Comparison of ENCODE assay signal across 1 cellular context in the genomic region with DNA sequence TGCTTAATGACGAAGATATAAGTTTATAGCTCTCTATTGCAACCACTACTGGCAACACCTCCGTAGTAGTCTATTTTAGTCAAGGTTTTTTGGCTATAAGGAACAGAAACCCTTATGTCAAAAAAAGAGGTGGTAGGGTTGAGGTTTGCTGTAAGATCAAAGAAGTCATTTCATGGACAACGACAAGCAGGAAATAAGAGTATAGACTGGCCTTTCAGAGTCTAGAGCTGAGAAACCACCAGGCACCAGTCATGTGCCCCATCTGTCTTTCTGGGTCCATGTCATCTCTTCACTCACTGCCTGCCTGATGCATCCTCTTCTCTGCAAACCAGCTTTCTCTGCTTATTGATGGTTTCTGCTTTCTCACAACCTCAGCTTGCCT.
TF ChIP-seq lines count a peak whose summit lies in the region.

No MANE protein-coding gene starts in this region.

TF ChIP-seq in GM12878, 131 proteins besides CTCF, POLR2A, EP300 and RAD21 (continued from another document):
- TF ChIP-seq, protein P1, sequence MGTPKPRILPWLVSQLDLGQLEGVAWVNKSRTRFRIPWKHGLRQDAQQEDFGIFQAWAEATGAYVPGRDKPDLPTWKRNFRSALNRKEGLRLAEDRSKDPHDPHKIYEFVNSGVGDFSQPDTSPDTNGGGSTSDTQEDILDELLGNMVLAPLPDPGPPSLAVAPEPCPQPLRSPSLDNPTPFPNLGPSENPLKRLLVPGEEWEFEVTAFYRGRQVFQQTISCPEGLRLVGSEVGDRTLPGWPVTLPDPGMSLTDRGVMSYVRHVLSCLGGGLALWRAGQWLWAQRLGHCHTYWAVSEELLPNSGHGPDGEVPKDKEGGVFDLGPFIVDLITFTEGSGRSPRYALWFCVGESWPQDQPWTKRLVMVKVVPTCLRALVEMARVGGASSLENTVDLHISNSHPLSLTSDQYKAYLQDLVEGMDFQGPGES (IDR thresholded peaks at IDR 0.05) = no peak
- peak; percentile 93 for TF ChIP-seq ATF7 (IDR thresholded peaks at IDR 0.05; ENCODE audit: low read depth)
- peak; percentile 75; the same call in 1 of the 2 replicates for TF ChIP-seq FOXM1 (IDR thresholded peaks at IDR 0.05; ENCODE audit: low read depth, low read length)
- peak; percentile 80; the same call in 1 of the 2 replicates for TF ChIP-seq CBX5 (IDR thresholded peaks at IDR 0.05; ENCODE audit: low read depth)
- peak; percentile 91 to 92 for TF ChIP-seq IKZF2 (IDR thresholded peaks at IDR 0.05)
- peak; percentile 93 for TF ChIP-seq DPF2 (IDR thresholded peaks at IDR 0.05)
- TF ChIP-seq JUND (IDR thresholded peaks at IDR 0.05; ENCODE audit: low read depth, low read length) = no peak
- TF ChIP-seq ASH2L (IDR thresholded peaks at IDR 0.05; ENCODE audit: borderline replicate concordance, low read depth) = no peak
- no peak for TF ChIP-seq YBX1 (IDR thresholded peaks at IDR 0.05)
- TF ChIP-seq EED (IDR thresholded peaks at IDR 0.05; ENCODE audit: low read depth) = peak; percentile 66
- TF ChIP-seq BMI1 (IDR thresholded peaks at IDR 0.05; ENCODE audit: borderline replicate concordance) = peak; percentile 58; the same call in 1 of the 2 replicates
- peak in 1 of 2 experiments; percentile 77; a peak in 2 of 4 replicates for TF ChIP-seq ETV6 (conservative IDR thresholded peaks at IDR 0.05 in 1 of 2, IDR thresholded peaks at IDR 0.05 in 1 of 2; ENCODE audit: borderline replicate concordance in 1 of 2, low read depth in 1 of 2)
- TF ChIP-seq SP1 (IDR thresholded peaks at IDR 0.05; ENCODE audit: low read depth, low read length) = peak; percentile 30
- TF ChIP-seq, protein P2, sequence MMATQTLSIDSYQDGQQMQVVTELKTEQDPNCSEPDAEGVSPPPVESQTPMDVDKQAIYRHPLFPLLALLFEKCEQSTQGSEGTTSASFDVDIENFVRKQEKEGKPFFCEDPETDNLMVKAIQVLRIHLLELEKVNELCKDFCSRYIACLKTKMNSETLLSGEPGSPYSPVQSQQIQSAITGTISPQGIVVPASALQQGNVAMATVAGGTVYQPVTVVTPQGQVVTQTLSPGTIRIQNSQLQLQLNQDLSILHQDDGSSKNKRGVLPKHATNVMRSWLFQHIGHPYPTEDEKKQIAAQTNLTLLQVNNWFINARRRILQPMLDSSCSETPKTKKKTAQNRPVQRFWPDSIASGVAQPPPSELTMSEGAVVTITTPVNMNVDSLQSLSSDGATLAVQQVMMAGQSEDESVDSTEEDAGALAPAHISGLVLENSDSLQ (IDR thresholded peaks at IDR 0.05) = peak; percentile 78
- TF ChIP-seq IRF4 (IDR thresholded peaks at IDR 0.05; ENCODE audit: low read depth, low read length) = peak; percentile 75
- TF ChIP-seq ESRRA (IDR thresholded peaks at IDR 0.05; ENCODE audit: low read length) = no peak
- TF ChIP-seq TCF3 (IDR thresholded peaks at IDR 0.05; ENCODE audit: borderline replicate concordance, insufficient read depth, low read depth, low read length) = no peak
- no peak for TF ChIP-seq NR2C1 (IDR thresholded peaks at IDR 0.05)
- TF ChIP-seq, protein P3, sequence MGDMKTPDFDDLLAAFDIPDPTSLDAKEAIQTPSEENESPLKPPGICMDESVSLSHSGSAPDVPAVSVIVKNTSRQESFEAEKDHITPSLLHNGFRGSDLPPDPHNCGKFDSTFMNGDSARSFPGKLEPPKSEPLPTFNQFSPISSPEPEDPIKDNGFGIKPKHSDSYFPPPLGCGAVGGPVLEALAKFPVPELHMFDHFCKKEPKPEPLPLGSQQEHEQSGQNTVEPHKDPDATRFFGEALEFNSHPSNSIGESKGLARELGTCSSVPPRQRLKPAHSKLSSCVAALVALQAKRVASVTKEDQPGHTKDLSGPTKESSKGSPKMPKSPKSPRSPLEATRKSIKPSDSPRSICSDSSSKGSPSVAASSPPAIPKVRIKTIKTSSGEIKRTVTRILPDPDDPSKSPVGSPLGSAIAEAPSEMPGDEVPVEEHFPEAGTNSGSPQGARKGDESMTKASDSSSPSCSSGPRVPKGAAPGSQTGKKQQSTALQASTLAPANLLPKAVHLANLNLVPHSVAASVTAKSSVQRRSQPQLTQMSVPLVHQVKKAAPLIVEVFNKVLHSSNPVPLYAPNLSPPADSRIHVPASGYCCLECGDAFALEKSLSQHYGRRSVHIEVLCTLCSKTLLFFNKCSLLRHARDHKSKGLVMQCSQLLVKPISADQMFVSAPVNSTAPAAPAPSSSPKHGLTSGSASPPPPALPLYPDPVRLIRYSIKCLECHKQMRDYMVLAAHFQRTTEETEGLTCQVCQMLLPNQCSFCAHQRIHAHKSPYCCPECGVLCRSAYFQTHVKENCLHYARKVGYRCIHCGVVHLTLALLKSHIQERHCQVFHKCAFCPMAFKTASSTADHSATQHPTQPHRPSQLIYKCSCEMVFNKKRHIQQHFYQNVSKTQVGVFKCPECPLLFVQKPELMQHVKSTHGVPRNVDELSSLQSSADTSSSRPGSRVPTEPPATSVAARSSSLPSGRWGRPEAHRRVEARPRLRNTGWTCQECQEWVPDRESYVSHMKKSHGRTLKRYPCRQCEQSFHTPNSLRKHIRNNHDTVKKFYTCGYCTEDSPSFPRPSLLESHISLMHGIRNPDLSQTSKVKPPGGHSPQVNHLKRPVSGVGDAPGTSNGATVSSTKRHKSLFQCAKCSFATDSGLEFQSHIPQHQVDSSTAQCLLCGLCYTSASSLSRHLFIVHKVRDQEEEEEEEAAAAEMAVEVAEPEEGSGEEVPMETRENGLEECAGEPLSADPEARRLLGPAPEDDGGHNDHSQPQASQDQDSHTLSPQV (IDR thresholded peaks at IDR 0.05) = no peak
- TF ChIP-seq TCF7 (IDR thresholded peaks at IDR 0.05; ENCODE audit: borderline replicate concordance) = peak; percentile 97
- 0 out of 2 replicates have a peak, but pooled peaks have one; percentile 39 for TF ChIP-seq HDGF (IDR thresholded peaks at IDR 0.05)
- peak; percentile 74 for TF ChIP-seq NR2F1 (conservative IDR thresholded peaks at IDR 0.05)
- peak; percentile 90 for TF ChIP-seq SPI1 (IDR thresholded peaks at IDR 0.05; ENCODE audit: borderline replicate concordance, insufficient read depth, low read depth, low read length)
- TF ChIP-seq SREBF1 (IDR thresholded peaks at IDR 0.05; ENCODE audit: low read length) = no peak
- peak; percentile 94 for TF ChIP-seq RAD51 (IDR thresholded peaks at IDR 0.05)
- no peak for TF ChIP-seq RCOR1 (conservative IDR thresholded peaks at IDR 0.05; ENCODE audit: low read depth, low read length)
- TF ChIP-seq JUNB (IDR thresholded peaks at IDR 0.05) = peak; percentile 65
- TF ChIP-seq NBN (IDR thresholded peaks at IDR 0.05) = peak; percentile 79
- 0 out of 4 replicates have a peak, but pooled peaks of 1 of the 2 experiments have one; percentile 14 for TF ChIP-seq SRF (IDR thresholded peaks at IDR 0.05; ENCODE audit: low read depth in 2 of 2, low read length in 2 of 2)
- TF ChIP-seq, protein P4, sequence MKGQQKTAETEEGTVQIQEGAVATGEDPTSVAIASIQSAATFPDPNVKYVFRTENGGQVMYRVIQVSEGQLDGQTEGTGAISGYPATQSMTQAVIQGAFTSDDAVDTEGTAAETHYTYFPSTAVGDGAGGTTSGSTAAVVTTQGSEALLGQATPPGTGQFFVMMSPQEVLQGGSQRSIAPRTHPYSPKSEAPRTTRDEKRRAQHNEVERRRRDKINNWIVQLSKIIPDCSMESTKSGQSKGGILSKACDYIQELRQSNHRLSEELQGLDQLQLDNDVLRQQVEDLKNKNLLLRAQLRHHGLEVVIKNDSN (IDR thresholded peaks at IDR 0.05; ENCODE audit: borderline replicate concordance, extremely low read length, insufficient read depth, low read depth, low read length) = peak; percentile 70
- peak; percentile 64; the same call in 1 of the 2 replicates for TF ChIP-seq TBL1XR1 (IDR thresholded peaks at IDR 0.05; ENCODE audit: low read depth, low read length)
- TF ChIP-seq, protein P5, sequence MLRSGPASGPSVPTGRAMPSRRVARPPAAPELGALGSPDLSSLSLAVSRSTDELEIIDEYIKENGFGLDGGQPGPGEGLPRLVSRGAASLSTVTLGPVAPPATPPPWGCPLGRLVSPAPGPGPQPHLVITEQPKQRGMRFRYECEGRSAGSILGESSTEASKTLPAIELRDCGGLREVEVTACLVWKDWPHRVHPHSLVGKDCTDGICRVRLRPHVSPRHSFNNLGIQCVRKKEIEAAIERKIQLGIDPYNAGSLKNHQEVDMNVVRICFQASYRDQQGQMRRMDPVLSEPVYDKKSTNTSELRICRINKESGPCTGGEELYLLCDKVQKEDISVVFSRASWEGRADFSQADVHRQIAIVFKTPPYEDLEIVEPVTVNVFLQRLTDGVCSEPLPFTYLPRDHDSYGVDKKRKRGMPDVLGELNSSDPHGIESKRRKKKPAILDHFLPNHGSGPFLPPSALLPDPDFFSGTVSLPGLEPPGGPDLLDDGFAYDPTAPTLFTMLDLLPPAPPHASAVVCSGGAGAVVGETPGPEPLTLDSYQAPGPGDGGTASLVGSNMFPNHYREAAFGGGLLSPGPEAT (IDR thresholded peaks at IDR 0.05; ENCODE audit: low read depth) = peak; percentile 82; the same call in 1 of the 2 replicates
- peak; percentile 49; the same call in 1 of the 3 replicates for TF ChIP-seq POU2F2 (IDR thresholded peaks at IDR 0.05; ENCODE audit: borderline replicate concordance, low read depth, low read length)
- TF ChIP-seq, protein P6, sequence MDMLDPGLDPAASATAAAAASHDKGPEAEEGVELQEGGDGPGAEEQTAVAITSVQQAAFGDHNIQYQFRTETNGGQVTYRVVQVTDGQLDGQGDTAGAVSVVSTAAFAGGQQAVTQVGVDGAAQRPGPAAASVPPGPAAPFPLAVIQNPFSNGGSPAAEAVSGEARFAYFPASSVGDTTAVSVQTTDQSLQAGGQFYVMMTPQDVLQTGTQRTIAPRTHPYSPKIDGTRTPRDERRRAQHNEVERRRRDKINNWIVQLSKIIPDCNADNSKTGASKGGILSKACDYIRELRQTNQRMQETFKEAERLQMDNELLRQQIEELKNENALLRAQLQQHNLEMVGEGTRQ (IDR thresholded peaks at IDR 0.05; ENCODE audit: borderline replicate concordance, low read depth, low read length) = peak; percentile 77
- peak; percentile 94 for TF ChIP-seq MEF2B (IDR thresholded peaks at IDR 0.05; ENCODE audit: partially characterized antibody, poor library complexity, severe bottlenecking)
TF ChIP-seq in GM12878: peak in this region for 47.
